ENCODE assay signal across 8 cellular contexts in genomic region chr20:62816879-62817873, GRCh38. TPM values are rescaled to one million over a fixed set of nuclear protein-coding genes. Genes with fewer than 3 reads are reported as not detected.
DNase-seq lines count a peak whose midpoint lies in the region; ATAC-seq and TF ChIP-seq lines count a peak whose summit lies in the region.

Gene COL9A3, plus strand, starts transcription at chr20:62817050. Its CDS starts 15 bp downstream, at chr20:62817065.

- no peaks in the 10 kb centered on the region for H3K27me3 ChIP-seq in parathyroid adenoma (ENCODE audit: control insufficient read depth, insufficient read depth, low read length)

- in situ Hi-C loops in G401 (cut with HindIII; ENCODE audit: low sequenced_read_pairs), result no loop called here

- intact Hi-C loops in Calu3 (cut with micrococcal nuclease; ENCODE audit: unreplicated experiment), result no loop called here

- peaks cover 34% of the 10 kb centered on the region for H3K36me3 Mint-ChIP-seq in Calu3 (ENCODE audit: insufficient read depth, unreplicated experiment)

- CTCF ChIA-PET in Calu3 (lab: Charles Lee), result interaction anchor here (0.7 kb wide), 1 partner anchor 9 kb away, joined by 3 read pairs; no protein-coding TSS in a partner anchor

- BruUV-seq in Calu3 (replicated peaks; lab: Mats Ljungman, UMichigan), result no TSS peak

- H3K4me2 ChIP-seq in parathyroid adenoma (ENCODE audit: low read length), result peak within 1 kb of the TSS; percentile 65

- peak within 1 kb of the TSS; percentile 44 for H3K4me3 Mint-ChIP-seq in Calu3 (ENCODE audit: low read depth, unreplicated experiment)

- H3K4me3 ChIP-seq in foreskin fibroblast (ENCODE audit: low read depth in 1 of 2, low read length in 2 of 2) (peak within 1 kb of the TSS; percentile 28 to 32), parathyroid adenoma (ENCODE audit: low read depth, low read length) (no peak within 1 kb of the TSS)

- H3K27me3 Mint-ChIP-seq in Calu3 (ENCODE audit: unreplicated experiment), result peaks cover 23% of the 10 kb centered on the region

- TF ChIP-seq CTCF in Calu3 (IDR thresholded peaks at IDR 0.05; ENCODE audit: unreplicated experiment) (no peak), foreskin fibroblast (IDR thresholded peaks at IDR 0.05; ENCODE audit: low read depth, low read length) (no peak), parathyroid adenoma (IDR thresholded peaks at IDR 0.05) (no peak)

- H3K27ac Mint-ChIP-seq in Calu3 (ENCODE audit: unreplicated experiment), result no peak within 1 kb of the TSS

- H3K27ac ChIP-seq in parathyroid adenoma, result no peak within 1 kb of the TSS

- no peaks in the 10 kb centered on the region for H3K36me3 ChIP-seq in parathyroid adenoma (ENCODE audit: control insufficient read depth, insufficient read depth, low read length)

- no peak within 1 kb of the TSS for H3K9ac ChIP-seq in parathyroid adenoma

- peak; percentile 65 for DNase-seq in Calu3
- peak; percentile 79 for DNase-seq in NCI-H2227 (lab: John Stamatoyannopoulos, UW; ENCODE audit: unreplicated experiment)
- peak in 1 of 2 donors; percentile 46 for DNase-seq in foreskin fibroblast
- no peak for DNase-seq in G401 (ENCODE audit: low spot score)
- DNase-seq in SHP77 treated with DMSO at 0.1 percent for 48 hours (lab: John Stamatoyannopoulos, UW), result no peak
- no peak for DNase-seq in NCI-H187 treated with DMSO at 0.1 percent for 48 hours (lab: John Stamatoyannopoulos, UW)

- no peaks in the 10 kb centered on the region for H3K79me2 ChIP-seq in parathyroid adenoma

- ATAC-seq in HG02938 (IDR thresholded peaks at IDR 0.05; ENCODE audit: unreplicated experiment), result no peak

- H3K4me1 Mint-ChIP-seq in Calu3 (ENCODE audit: low read depth, unreplicated experiment), result peaks cover 17% of the 10 kb centered on the region

- H2AFZ ChIP-seq in parathyroid adenoma, result peak within 1 kb of the TSS; percentile 58

- H3K9me3 ChIP-seq in parathyroid adenoma (ENCODE audit: control insufficient read depth, low read length), result no peaks in the 10 kb centered on the region

- H3K4me1 ChIP-seq in parathyroid adenoma, result peaks cover 19% of the 10 kb centered on the region

- no peaks in the 10 kb centered on the region for H3K9me3 Mint-ChIP-seq in Calu3 (ENCODE audit: low read depth, unreplicated experiment)

RNA-seq across cellular contexts. Expression of gene COL9A3, which starts in this region (rescaled TPM):
- 2.7 TPM in 2 replicates for total RNA-seq in Calu3 (2022)
- 8.6 TPM in 2 replicates for total RNA-seq in G401 (2014; rRNA removed; shearing (Covaris generic))

Comparison
In these comparisons a context has a peak if more than half of its experiments do, and no peak if none do; other contexts are left out.
1. DNase-seq: peak in Calu3 (single experiment) and NCI-H2227 (single experiment); none in G401 (single experiment), SHP77 treated with DMSO at 0.1 percent for 48 hours (single experiment) and NCI-H187 treated with DMSO at 0.1 percent for 48 hours (single experiment).